Comparison of ENCODE assay signal across 8 cellular contexts in the genomic region with DNA sequence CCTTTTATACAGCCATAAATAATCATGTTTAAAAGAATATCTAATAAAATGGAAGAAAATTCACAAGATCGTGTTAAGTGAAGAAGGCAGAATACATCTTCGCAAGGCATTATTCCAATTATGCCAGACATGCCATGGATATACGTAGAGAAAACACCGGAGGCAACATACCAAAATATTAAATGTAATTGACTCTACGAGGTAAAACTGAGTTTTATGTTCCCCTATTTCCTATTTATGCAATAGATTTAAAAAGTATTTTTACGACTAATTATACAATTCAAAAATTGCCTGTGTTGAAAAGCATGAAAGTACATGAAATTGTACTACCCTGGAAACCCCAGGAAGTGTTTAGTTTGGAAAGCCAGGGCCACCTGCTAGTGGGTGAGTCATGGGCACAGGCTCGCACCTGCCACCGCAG. TPM values are rescaled to one million over a fixed set of nuclear protein-coding genes. Genes with fewer than 3 reads are reported as not detected.
DNase-seq lines count a peak whose midpoint lies in the region; ATAC-seq, FAIRE-seq and TF ChIP-seq lines count a peak whose summit lies in the region.

No MANE protein-coding gene starts in this region.

- H3K9ac ChIP-seq in Karpas-422 (ENCODE audit: low read length) (peak overlapping the region; percentile 99), muscle layer of colon (ENCODE audit: low read length) (peak overlapping the region; percentile 94)

- TF ChIP-seq CTCF in bronchial epithelial cell (IDR thresholded peaks at IDR 0.05; ENCODE audit: insufficient read depth, low read length, severe bottlenecking): no peak

- H3K79me2 ChIP-seq in Karpas-422 (ENCODE audit: low read length): peaks cover 22% of the 10 kb centered on the region

- no peak overlapping the region for H3K27ac ChIP-seq in Karpas-422 (ENCODE audit: low read length)
- H3K27ac ChIP-seq in muscle layer of colon (ENCODE audit: low read depth, low read length): peak overlapping the region; percentile 69

- peak overlapping the region; percentile 90 for H3K4me2 ChIP-seq in Karpas-422 (ENCODE audit: low read depth, low read length, poor library complexity, severe bottlenecking)

- H3K36me3 ChIP-seq in Karpas-422 (ENCODE audit: insufficient read depth, low read length): 0 out of 2 replicates have a peak, but pooled peaks cover 5% of the 10 kb centered on the region
- H3K36me3 ChIP-seq in bronchial epithelial cell (ENCODE audit: control insufficient read depth, insufficient read depth, low read length): peaks cover 2% of the 10 kb centered on the region
- peaks cover 16% of the 10 kb centered on the region for H3K36me3 ChIP-seq in muscle layer of colon (ENCODE audit: insufficient read depth, low read length)

- H3K9me3 ChIP-seq in Karpas-422 (ENCODE audit: low read length): no peaks in the 10 kb centered on the region
- H3K9me3 ChIP-seq in muscle layer of colon (ENCODE audit: low read length): no peaks in the 10 kb centered on the region

- no peaks in the 10 kb centered on the region; the same call in 1 of the 2 replicates for H4K20me1 ChIP-seq in Karpas-422 (ENCODE audit: insufficient read depth, low read depth, low read length)

- H3K4me1 ChIP-seq in Karpas-422 (ENCODE audit: low read length) (peaks cover 37% of the 10 kb centered on the region), muscle layer of colon (ENCODE audit: insufficient read depth, low read length) (peaks cover 18% of the 10 kb centered on the region)

- H3K9me2 ChIP-seq in Karpas-422 (replicated peaks; ENCODE audit: insufficient read depth, low read length): no peaks in the 10 kb centered on the region

- H3K27me3 ChIP-seq in Karpas-422 (ENCODE audit: low read length) (no peaks in the 10 kb centered on the region), bronchial epithelial cell (ENCODE audit: control insufficient read depth, insufficient read depth, low read length) (no peaks in the 10 kb centered on the region), muscle layer of colon (ENCODE audit: control insufficient read depth in 1 of 2, insufficient read depth in 2 of 2, low read length in 2 of 2) (no peaks in the 10 kb centered on the region)

- ATAC-seq in HG03432 (IDR thresholded peaks at IDR 0.05; ENCODE audit: unreplicated experiment): no peak
- ATAC-seq in GM18498 (IDR thresholded peaks at IDR 0.05; ENCODE audit: unreplicated experiment): no peak

- H3K4me3 ChIP-seq in Karpas-422 (ENCODE audit: low read length): peak overlapping the region; percentile 99
- peak overlapping the region; percentile 72 for H3K4me3 ChIP-seq in bronchial epithelial cell (ENCODE audit: low read depth, low read length)
- H3K4me3 ChIP-seq in muscle layer of colon (ENCODE audit: low read depth in 1 of 2, low read length in 2 of 2): peak overlapping the region; percentile 89 to 92

- in situ Hi-C loops in G401 (cut with HindIII; ENCODE audit: low sequenced_read_pairs): no loop called here

- no peak for FAIRE-seq in bronchial epithelial cell (lab: Jason Lieb, UNC)

- DNase-seq in G401 (ENCODE audit: low spot score) (peak; percentile 83), Karpas-422 (no peak), bronchial epithelial cell (ENCODE audit: low read depth) (peak; percentile 62), islet precursor cell (no peak), H4 (ENCODE audit: low spot score) (no peak)

- peak overlapping the region; percentile 67 for H2AFZ ChIP-seq in Karpas-422 (ENCODE audit: low read length)

RNA-seq across cellular contexts. Expression of a gene that starts 0.9 kb away (rescaled TPM):
- 266 and 278 TPM in 2 replicates for total RNA-seq in G401 (2014; rRNA removed; shearing (Covaris generic))
- 53.3 and 98.4 TPM in 2 replicates for total RNA-seq in Karpas-422 (2014; rRNA removed; shearing (Covaris generic); ENCODE audit: low replicate concordance)
- total RNA-seq in bronchial epithelial cell: 26.1 and 28.2 TPM in 2 replicates
- 40.4 and 48.3 TPM in 2 replicates for total RNA-seq in H4 (2014; rRNA removed; shearing (Covaris generic))

RNA-seq across cellular contexts. Expression of a gene that starts 11.4 kb away (rescaled TPM):
- 21.0 and 23.4 TPM in 2 replicates for total RNA-seq in G401 (2014; rRNA removed; shearing (Covaris generic))
- 1.5 and 4.7 TPM in 2 replicates for total RNA-seq in Karpas-422 (2014; rRNA removed; shearing (Covaris generic); ENCODE audit: low replicate concordance)
- 3.2 and 3.5 TPM in 2 replicates for total RNA-seq in bronchial epithelial cell
- total RNA-seq in H4 (2014; rRNA removed; shearing (Covaris generic)): 0.56 and 0.90 TPM in 2 replicates

RNA-seq across cellular contexts. Expression of a gene that starts 26.3 kb away (rescaled TPM):
- 5.0 and 5.9 TPM in 2 replicates for total RNA-seq in G401 (2014; rRNA removed; shearing (Covaris generic))
- not detected in 2 replicates for total RNA-seq in Karpas-422 (2014; rRNA removed; shearing (Covaris generic); ENCODE audit: low replicate concordance)
- total RNA-seq in bronchial epithelial cell: 1.1 TPM in 1 of 2 replicates, not detected in the other
- not detected in 2 replicates for total RNA-seq in H4 (2014; rRNA removed; shearing (Covaris generic))

RNA-seq across cellular contexts. Expression of a gene that starts 44.3 kb away (rescaled TPM):
- 0.68 and 0.98 TPM in 2 replicates for total RNA-seq in G401 (2014; rRNA removed; shearing (Covaris generic))
- total RNA-seq in Karpas-422 (2014; rRNA removed; shearing (Covaris generic); ENCODE audit: low replicate concordance): 0.48 and 13.8 TPM in 2 replicates
- total RNA-seq in bronchial epithelial cell: 4.2 and 6.4 TPM in 2 replicates
- total RNA-seq in H4 (2014; rRNA removed; shearing (Covaris generic)): 0.23 TPM in 1 of 2 replicates, not detected in the other

RNA-seq across cellular contexts. Expression of a gene that starts 44.5 kb away (rescaled TPM):
- 3.3 TPM in 1 of 2 replicates, not detected in the other for total RNA-seq in G401 (2014; rRNA removed; shearing (Covaris generic))
- total RNA-seq in Karpas-422 (2014; rRNA removed; shearing (Covaris generic); ENCODE audit: low replicate concordance): 4.1 and 16.5 TPM in 2 replicates
- total RNA-seq in bronchial epithelial cell: 7.6 and 8.2 TPM in 2 replicates
- total RNA-seq in H4 (2014; rRNA removed; shearing (Covaris generic)): not detected in 2 replicates

Comparison
In these comparisons a context has a peak if more than half of its experiments do, and no peak if none do; other contexts are left out.
1. DNase-seq: peak in G401 (single experiment) and bronchial epithelial cell (single experiment); none in Karpas-422 (single experiment), islet precursor cell (single experiment) and H4 (single experiment).
2. Peak in every context shown above with its lines, with median percentiles within 50 percentile points of each other: H3K4me3 ChIP-seq.